8 cellular contexts compared by ENCODE assay signal in the genomic region with DNA sequence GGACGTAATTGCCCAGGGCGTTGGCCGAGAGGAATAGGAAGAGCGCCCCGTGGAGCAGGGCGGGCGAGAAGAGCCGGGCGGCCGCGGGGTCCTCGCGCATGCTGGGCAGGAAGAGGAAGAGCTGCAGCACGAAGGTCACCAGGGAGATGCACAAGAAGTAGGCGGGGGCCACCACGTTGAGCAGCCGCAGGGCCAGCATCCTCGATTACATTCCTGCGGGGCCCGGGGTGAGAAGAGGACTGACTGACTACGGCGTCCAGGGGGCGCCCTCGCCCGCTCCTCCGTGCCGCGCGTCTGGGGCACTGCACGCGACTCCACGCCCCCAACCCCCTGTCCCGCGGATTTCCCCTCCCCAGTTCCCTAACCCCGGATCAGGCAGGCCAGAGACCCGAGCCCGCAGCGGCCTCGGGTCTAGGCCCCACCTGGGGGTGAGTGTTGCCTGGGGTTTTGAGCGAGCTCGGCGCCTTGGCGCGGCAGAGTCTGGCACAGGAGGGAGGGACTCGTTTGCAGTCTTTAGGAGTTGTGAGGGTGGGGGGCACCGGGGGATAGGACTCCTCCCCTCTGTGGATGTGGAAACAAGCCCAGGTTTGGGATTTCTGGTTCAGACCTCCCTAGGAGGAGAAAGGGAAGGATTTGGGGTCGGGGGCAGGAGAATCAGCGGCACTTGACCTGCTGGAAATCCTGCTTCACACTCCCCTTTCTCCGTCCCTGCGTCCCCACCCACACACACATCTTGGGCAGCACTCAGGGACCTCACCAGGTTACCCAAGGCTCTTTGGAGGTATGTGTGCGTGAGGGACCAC. TPM values are rescaled to one million over a fixed set of nuclear protein-coding genes. Genes with fewer than 3 reads are reported as not detected.
DNase-seq lines count a peak whose midpoint lies in the region; ATAC-seq and TF ChIP-seq lines count a peak whose summit lies in the region.

No MANE protein-coding gene starts in this region.

- no peak overlapping the region for H3K27ac ChIP-seq in esophagus muscularis mucosa (replicated peaks in 1 of 4)
- H3K27ac ChIP-seq in ovary, result no peak overlapping the region

- H3K27me3 ChIP-seq in esophagus muscularis mucosa (peaks cover 5 to 100% (median 40%) of the 10 kb centered on the region in 4 donors), ovary (peaks cover 3% of the 10 kb centered on the region)

- TF ChIP-seq EP300 in esophagus muscularis mucosa (IDR thresholded peaks at IDR 0.05) (no peak), ovary (IDR thresholded peaks at IDR 0.05) (no peak)

- WGBS in esophagus muscularis mucosa, result 2% methylated on average over 14 of the region's 51 CpGs
- 2% methylated on average over 47 to 51 of the region's 51 CpGs for WGBS in ovary, 3 donors

- H3K36me3 ChIP-seq in esophagus muscularis mucosa (no peaks in the 10 kb centered on the region), ovary (no peaks in the 10 kb centered on the region)

- no peak for ATAC-seq in GM18867 (IDR thresholded peaks at IDR 0.05; ENCODE audit: unreplicated experiment)

- H3K9me3 ChIP-seq in esophagus muscularis mucosa, result no peaks in the 10 kb centered on the region
- H3K9me3 ChIP-seq in ovary, result no peaks in the 10 kb centered on the region

- H3K4me3 ChIP-seq in esophagus muscularis mucosa (no peak overlapping the region), ovary (no peak overlapping the region)

- TF ChIP-seq CTCF in esophagus muscularis mucosa (IDR thresholded peaks at IDR 0.05) (peak in 2 of 3 experiments; percentile 21 to 32), ovary (IDR thresholded peaks at IDR 0.05) (no peak)

- TF ChIP-seq POLR2A in esophagus muscularis mucosa (IDR thresholded peaks at IDR 0.05; ENCODE audit: low read depth), result no peak
- no peak for TF ChIP-seq POLR2A in ovary (IDR thresholded peaks at IDR 0.05)

- H3K4me1 ChIP-seq in esophagus muscularis mucosa (peaks cover 17 to 30% (median 29%) of the 10 kb centered on the region in 4 donors), ovary (ENCODE audit: insufficient read depth) (peaks cover 4% of the 10 kb centered on the region)

- intact Hi-C loops in esophagus muscularis mucosa (cut with DNase I), result no loop called here
- intact Hi-C loops in posterior cingulate gyrus (cut with DNase I), result no loop called here
- intact Hi-C loops in ovary (cut with DNase I), result no loop called here

- peak; percentile 41 to 48 for DNase-seq in activated CD4-positive, alpha-beta T cell treated with anti-CD3 and anti-CD28 coated beads for 24 hours (ENCODE audit: low read depth in 2 of 2)
- no peak for DNase-seq in activated CD4-positive, alpha-beta T cell treated with anti-CD3 and anti-CD28 coated beads for 1 hour
- DNase-seq in NCI-H1930 (lab: John Stamatoyannopoulos, UW), result peak; percentile 26 to 56
- peak; percentile 59 to 69 for DNase-seq in activated CD4-positive, alpha-beta T cell treated with anti-CD3 and anti-CD28 coated beads, Interleukin-2, amount 50 U/mL, for 48 hours
- DNase-seq in esophagus muscularis mucosa (ENCODE audit: extremely low spot score), result no peak
- peak in 9 of 10 donors; percentile 64 to 94 (median 69) for DNase-seq in posterior cingulate gyrus
- no peak for DNase-seq in ovary

RNA-seq across cellular contexts. Expression of gene ZDHHC22, which starts 1.9 kb away (rescaled TPM):
- total RNA-seq in esophagus muscularis mucosa (under 1 TPM in 1 of 4 donors, not detected in 3; 0.13 TPM), ovary (not detected)
- polyA plus RNA-seq in ovary, result under 1 TPM in 1 of 2 donors, not detected in 1; 0.02 TPM

RNA-seq across cellular contexts. Expression of gene CIPC, which starts 41.7 kb away (rescaled TPM):
- total RNA-seq in esophagus muscularis mucosa (10 to 100 TPM; 37.1 to 63.0 (median 46.5) TPM), ovary (10 to 100 TPM; 13.7 to 32.4 (median 22.2) TPM)
- polyA plus RNA-seq in ovary, result 10 to 100 TPM in 1 of 2 donors, 1 to 10 TPM in 1; 7.0 to 10.4 TPM

RNA-seq across cellular contexts. Expression of gene TMEM63C, which starts 41.9 kb away (rescaled TPM):
- 1 to 10 TPM in 2 of 4 donors, under 1 TPM in 2; 0.83 to 5.0 (median 1.1) TPM for total RNA-seq in esophagus muscularis mucosa
- total RNA-seq in ovary, result under 1 TPM in 6 of 7 donors, not detected in 1; 0.23 to 0.77 (median 0.25) TPM
- polyA plus RNA-seq in ovary, result 1 to 10 TPM in 1 of 2 donors, under 1 TPM in 1; 0.16 to 1.7 TPM

Comparison
In these comparisons a context has a peak if more than half of its experiments do, and no peak if none do; other contexts are left out.
1. DNase-seq: peak in activated CD4-positive, alpha-beta T cell treated with anti-CD3 and anti-CD28 coated beads for 24 hours (2 of 2), NCI-H1930 (2 of 2), activated CD4-positive, alpha-beta T cell treated with anti-CD3 and anti-CD28 coated beads, Interleukin-2, amount 50 U/mL, for 48 hours (2 of 2) and posterior cingulate gyrus (9 of 10); none in activated CD4-positive, alpha-beta T cell treated with anti-CD3 and anti-CD28 coated beads for 1 hour (single experiment), esophagus muscularis mucosa (single experiment) and ovary (0 of 5).
2. CTCF ChIP-seq: peak in esophagus muscularis mucosa (2 of 3); none in ovary (0 of 3).